3 cellular contexts compared by ENCODE assay signal in genomic region chr19:50326101-50326664, GRCh38.
TF ChIP-seq lines count a peak whose summit lies in the region.

No MANE protein-coding gene starts in this region.

TF ChIP-seq in SK-N-SH, 30 proteins besides CTCF, POLR2A, EP300 and RAD21:
- TF ChIP-seq POLR2AphosphoS5 (IDR thresholded peaks at IDR 0.05; ENCODE audit: low read depth, low read length) (no peak), GABPA (IDR thresholded peaks at IDR 0.05; ENCODE audit: low read depth) (no peak), NRF1 (IDR thresholded peaks at IDR 0.05; ENCODE audit: low read depth, low read length) (no peak), MAX (IDR thresholded peaks at IDR 0.05; ENCODE audit: low read depth) (no peak), JUND (IDR thresholded peaks at IDR 0.05) (no peak), FOXM1 (IDR thresholded peaks at IDR 0.05; ENCODE audit: low read depth) (no peak), TEAD4 (IDR thresholded peaks at IDR 0.05; ENCODE audit: borderline replicate concordance, insufficient read depth) (no peak), PBX3 (IDR thresholded peaks at IDR 0.05) (no peak), MXI1 (IDR thresholded peaks at IDR 0.05; ENCODE audit: low read depth, low read length) (no peak)

TF ChIP-seq in SK-N-SH treated with all-trans-retinoic acid at 6 μM for 48 hours, 23 proteins besides CTCF, POLR2A, EP300 and RAD21:
- no peak for TF ChIP-seq TCF4 (CRISPR knock-in tag; IDR thresholded peaks at IDR 0.05; ENCODE audit: borderline replicate concordance)
- TF ChIP-seq RARB (CRISPR knock-in tag; IDR thresholded peaks at IDR 0.05) = no peak
- TF ChIP-seq SNAI2 (CRISPR knock-in tag; IDR thresholded peaks at IDR 0.05) = no peak
- TF ChIP-seq ZNF70 (CRISPR knock-in tag; IDR thresholded peaks at IDR 0.05) = no peak
- TF ChIP-seq OSR1 (CRISPR knock-in tag; IDR thresholded peaks at IDR 0.05) = no peak
TF ChIP-seq in SK-N-SH treated with all-trans-retinoic acid at 6 μM for 48 hours: peak in this region for 0.

TF ChIP-seq in IMR-90, 13 proteins besides CTCF, POLR2A, EP300 and RAD21:
- TF ChIP-seq CHD1 (IDR thresholded peaks at IDR 0.05; ENCODE audit: low read depth, low read length) (no peak), MAFK (IDR thresholded peaks at IDR 0.05; ENCODE audit: low read depth, low read length) (peak; percentile 34), ELK1 (IDR thresholded peaks at IDR 0.05; ENCODE audit: borderline replicate concordance, low read depth, low read length) (no peak), FOS (IDR thresholded peaks at IDR 0.05; ENCODE audit: low read depth, low read length) (no peak), BHLHE40 (IDR thresholded peaks at IDR 0.05; ENCODE audit: low read depth, low read length) (no peak), MXI1 (IDR thresholded peaks at IDR 0.05; ENCODE audit: borderline replicate concordance, low read depth, low read length) (no peak)
